In genomic region chr17:81673561-81674258, GRCh38 we compare ENCODE assay signal across 25 cellular contexts. TPM values are rescaled to one million over a fixed set of nuclear protein-coding genes. Genes with fewer than 3 reads are reported as not detected.
"Had no signal": no experiment of that assay in that cellular context is flagged by ENCODE, and none has a peak within 500 bp of the region (broad histone marks: within the 10 kb centered on the region; RNA-seq: fewer than 3 reads in every experiment).

No MANE protein-coding gene starts in this region.

- H3K27me3 ChIP-seq: foreskin keratinocyte, upper lobe of left lung had no signal

- H3K4me1 ChIP-seq: foreskin keratinocyte, lower lobe of right lung had no signal

- H3K27ac ChIP-seq: foreskin keratinocyte, lower lobe of right lung, upper lobe of left lung had no signal

- DNase-seq: activated CD4-positive, alpha-beta memory T cell treated with anti-CD3 and anti-CD28 coated beads, Interleukin-2, amount 10 ng/mL, durations not matched to agents 7 days and 5 days; activated CD4-positive, alpha-beta T cell treated with anti-CD3 and anti-CD28 coated beads, Interleukin-2, amount 10 ng/mL, durations not matched to agents 24 days and 14 days; activated gamma-delta T cell treated with Interleukin-2 at 50 U/mL for 16 hours; activated T-cell treated with anti-CD3 and anti-CD28 coated beads for 4 hours; aorta; caudate nucleus; dermis blood vessel endothelial cell; effector CD8-positive, alpha-beta T cell; foreskin keratinocyte; immature natural killer cell; lower lobe of right lung; mesendoderm; mucosa of descending colon; retina; stimulated activated CD4-positive, alpha-beta T cell treated with anti-CD3 and anti-CD28 coated beads, Interleukin-2, amount 100 ng/mL, for 48 hours; stimulated activated CD8-positive, alpha-beta memory T cell treated with anti-CD3 and anti-CD28 coated beads, Interleukin-4, amount 100 ng/mL, for 48 hours; stimulated activated naive B cell treated with anti-CD40 and anti-IgM and Interleukin-4, amounts not matched to agents 10 μg/mL and 1 μg/mL and 100 μg/mL, for 72 hours had no signal

- H3K27me3 Mint-ChIP-seq: activated CD4-positive, alpha-beta memory T cell treated with anti-CD3 and anti-CD28 coated beads, Interleukin-2, amount 10 ng/mL, durations not matched to agents 7 days and 5 days; activated CD4-positive, alpha-beta T cell treated with anti-CD3 and anti-CD28 coated beads, Interleukin-2, amount 10 ng/mL, durations not matched to agents 24 days and 14 days; brain; progenitor cell of endocrine pancreas; stimulated activated naive B cell treated with anti-CD40 and anti-IgM and Interleukin-4, amounts not matched to agents 10 μg/mL and 1 μg/mL and 100 μg/mL, for 72 hours had no signal

- H3K27ac Mint-ChIP-seq: activated CD4-positive, alpha-beta memory T cell treated with anti-CD3 and anti-CD28 coated beads, Interleukin-2, amount 10 ng/mL, durations not matched to agents 7 days and 5 days; activated CD4-positive, alpha-beta T cell treated with anti-CD3 and anti-CD28 coated beads, Interleukin-2, amount 10 ng/mL, durations not matched to agents 24 days and 14 days; activated naive CD4-positive, alpha-beta T cell treated with anti-CD3 and anti-CD28 coated beads, Interleukin-2, amount 50 U/mL, for 72 hours; brain; immature natural killer cell; progenitor cell of endocrine pancreas; stimulated activated naive B cell treated with anti-CD40 and anti-IgM and Interleukin-4, amounts not matched to agents 10 μg/mL and 1 μg/mL and 100 μg/mL, for 72 hours had no signal

- H3K4me3 Mint-ChIP-seq: activated CD4-positive, alpha-beta memory T cell treated with anti-CD3 and anti-CD28 coated beads, Interleukin-2, amount 10 ng/mL, durations not matched to agents 7 days and 5 days; activated CD4-positive, alpha-beta T cell treated with anti-CD3 and anti-CD28 coated beads, Interleukin-2, amount 10 ng/mL, durations not matched to agents 24 days and 14 days; brain; immature natural killer cell; neural crest cell; stimulated activated naive B cell treated with anti-CD40 and anti-IgM and Interleukin-4, amounts not matched to agents 10 μg/mL and 1 μg/mL and 100 μg/mL, for 72 hours had no signal

- H3K9me3 ChIP-seq: lower lobe of right lung, mucosa of descending colon, upper lobe of left lung had no signal

- H3K9me3 Mint-ChIP-seq: activated CD4-positive, alpha-beta memory T cell treated with anti-CD3 and anti-CD28 coated beads, Interleukin-2, amount 10 ng/mL, durations not matched to agents 7 days and 5 days; activated CD4-positive, alpha-beta T cell treated with anti-CD3 and anti-CD28 coated beads, Interleukin-2, amount 10 ng/mL, durations not matched to agents 24 days and 14 days; activated naive CD4-positive, alpha-beta T cell treated with anti-CD3 and anti-CD28 coated beads, Interleukin-2, amount 50 U/mL, for 72 hours; brain; immature natural killer cell; neural crest cell; stimulated activated naive B cell treated with anti-CD40 and anti-IgM and Interleukin-4, amounts not matched to agents 10 μg/mL and 1 μg/mL and 100 μg/mL, for 72 hours had no signal

- ATAC-seq: activated CD4-positive, CD25-positive, alpha-beta regulatory T cell treated with anti-CD3 and anti-CD28 coated beads, Interleukin-2, amount 50 U/mL, for 24 hours; foreskin keratinocyte; left lobe of liver had no signal

- H3K4me3 ChIP-seq: lower lobe of right lung, mucosa of descending colon, upper lobe of left lung had no signal

RNA-seq across cellular contexts. Expression of gene PDE6G, which starts 17.4 kb away (rescaled TPM):
- total RNA-seq: foreskin keratinocyte, temporal lobe had no signal
